In the genomic region with DNA sequence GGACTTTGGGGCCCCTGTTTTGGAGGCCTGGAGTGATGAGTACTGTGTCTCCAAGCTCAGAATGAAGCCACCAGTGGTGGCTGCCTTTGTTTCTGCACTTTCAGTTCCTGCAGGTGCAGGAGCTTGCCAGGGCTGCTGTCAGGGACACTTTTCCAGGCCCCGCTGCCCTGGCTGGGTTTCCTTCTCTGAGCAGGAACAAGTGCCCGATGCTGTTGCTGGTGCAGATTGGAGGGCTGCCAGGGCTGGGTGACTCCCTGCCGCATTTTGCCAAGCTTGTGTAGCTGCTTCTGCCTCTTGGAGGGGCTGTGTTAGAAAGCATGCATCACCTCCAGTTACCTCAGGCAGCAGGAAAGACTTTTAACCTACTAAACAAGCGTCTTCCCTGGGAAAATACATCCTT, we compare ENCODE assay signal across 24 cellular contexts.
"Had no signal": no experiment of that assay in that cellular context is flagged by ENCODE, and none has a peak within 500 bp of the region (broad histone marks: within the 10 kb centered on the region; RNA-seq: fewer than 3 reads in every experiment).

No MANE protein-coding gene starts in this region.

- H3K27ac ChIP-seq: ascending aorta, body of pancreas had no signal

- H3K9me3 ChIP-seq: ascending aorta, body of pancreas had no signal

- ATAC-seq: activated CD8-positive, alpha-beta memory T cell treated with anti-CD3 and anti-CD28 coated beads, Interleukin-2, amount 10 ng/mL, durations not matched to agents 7 days and 5 days; activated naive CD4-positive, alpha-beta T cell treated with anti-CD3 and anti-CD28 coated beads, Interleukin-2, amount 50 U/mL, for 72 hours; activated naive CD8-positive, alpha-beta T cell treated with anti-CD3 and anti-CD28 coated beads, Interleukin-2, amount 50 U/mL, for 24 hours; activated T-cell treated with anti-CD3 and anti-CD28 coated beads, Interleukin-2, amount 50 U/mL, for 4 hours; body of pancreas; T-helper 17 cell; WTC11 had no signal

- H3K4me3 ChIP-seq: ascending aorta, body of pancreas had no signal

- H3K4me1 ChIP-seq: ascending aorta, body of pancreas had no signal

- H3K36me3 ChIP-seq: ascending aorta had no signal

- H3K27me3 ChIP-seq: ascending aorta, body of pancreas had no signal

- DNase-seq: activated CD4-positive, alpha-beta T cell treated with anti-CD3 and anti-CD28 coated beads for 48 hours; activated CD4-positive, alpha-beta T cell treated with anti-CD3 and anti-CD28 coated beads, Interleukin-2, amount 50 U/mL, for 4 hours; activated CD4-positive, CD25-positive, alpha-beta regulatory T cell treated with anti-CD3 and anti-CD28 coated beads, Interleukin-2, amount 50 U/mL, for 72 hours; activated CD8-positive, alpha-beta memory T cell treated with anti-CD3 and anti-CD28 coated beads, Interleukin-2, amount 10 ng/mL, durations not matched to agents 7 days and 5 days; activated effector memory CD4-positive, alpha-beta T cell treated with anti-CD3 and anti-CD28 coated beads, Interleukin-2, amount 50 U/mL, for 16 hours; activated naive CD4-positive, alpha-beta T cell treated with Interleukin-2 at 50 U/mL for 16 hours; activated naive CD8-positive, alpha-beta T cell treated with anti-CD3 and anti-CD28 coated beads, Interleukin-2, amount 50 U/mL, for 24 hours; activated T-cell treated with anti-CD3 and anti-CD28 coated beads, Interleukin-2, amount 50 U/mL, for 4 hours; amniotic stem cell; body of pancreas; MM.1S; NCI-H1105; NCI-H1436 treated with DMSO at 0.1 percent for 48 hours; NCI-H187; NCI-H2171; NCI-H2227 treated with DMSO at 0.1 percent for 48 hours; NCI-H510A; NCI-H69; SIG-M5; T-helper 17 cell; T-helper 9 cell had no signal
